7 cellular contexts compared by ENCODE assay signal in the genomic region with DNA sequence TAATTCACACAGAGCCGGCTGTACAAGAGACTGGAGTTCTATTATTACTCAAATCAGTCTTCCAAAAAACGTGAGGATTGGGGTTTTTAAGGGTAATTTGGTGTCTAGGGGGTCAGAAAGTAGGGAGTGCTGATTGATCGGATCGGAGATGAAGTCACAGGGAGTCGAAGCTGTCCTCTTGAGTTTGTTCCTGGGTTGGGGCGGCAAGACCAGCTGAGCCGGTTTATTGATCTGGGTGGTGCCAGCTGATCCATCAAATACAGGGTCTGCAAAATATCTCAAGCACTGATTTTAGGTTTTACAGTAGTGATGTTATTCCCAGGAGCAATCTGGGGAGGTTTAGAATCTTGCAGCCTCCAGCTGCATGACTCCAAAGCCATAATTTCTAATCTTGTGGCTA.
"Had no signal": no experiment of that assay in that cellular context is flagged by ENCODE, and none has a peak within 500 bp of the region (broad histone marks: within the 10 kb centered on the region; RNA-seq: fewer than 3 reads in every experiment).

No MANE protein-coding gene starts in this region.

- FAIRE-seq: HTR-8/SVneo, K562 had no signal

- DNase-seq: GM23248, GOT3, H7, IMR-90, KG1 had no signal
